ENCODE assay signal across 17 cellular contexts in genomic region chr2:154143105-154143504, GRCh38.
"Had no signal": no experiment of that assay in that cellular context is flagged by ENCODE, and none has a peak within 500 bp of the region (broad histone marks: within the 10 kb centered on the region; RNA-seq: fewer than 3 reads in every experiment).

No MANE protein-coding gene starts in this region.

- H3K27me3 ChIP-seq: ascending aorta, dorsolateral prefrontal cortex, upper lobe of left lung had no signal

- H3K4me1 ChIP-seq: ascending aorta, prostate gland, upper lobe of left lung had no signal

- DNase-seq: activated CD4-positive, CD25-positive, alpha-beta regulatory T cell treated with anti-CD3 and anti-CD28 coated beads, Interleukin-2, amount 50 U/mL, for 72 hours; activated naive CD4-positive, alpha-beta T cell treated with Interleukin-2 at 50 U/mL for 16 hours; activated naive CD8-positive, alpha-beta T cell treated with anti-CD3 and anti-CD28 coated beads, Interleukin-2, amount 50 U/mL, for 24 hours; dorsolateral prefrontal cortex; kidney glomerular epithelial cell; left ventricle myocardium superior; occipital lobe; right cardiac atrium; stimulated activated CD4-positive, alpha-beta T cell treated with anti-CD3 and anti-CD28 coated beads, Interleukin-1b, Interleukin-23, amount 100 ng/mL, for 48 hours; stimulated activated naive CD8-positive, alpha-beta T cell treated with anti-CD3 and anti-CD28 coated beads, Interleukin-15, amount 100 ng/mL, for 72 hours; T-cell; T-helper 9 cell; upper lobe of left lung had no signal

- H3K4me3 ChIP-seq: ascending aorta, dorsolateral prefrontal cortex, prostate gland, upper lobe of left lung had no signal

- H3K9me3 ChIP-seq: ascending aorta, prostate gland, upper lobe of left lung had no signal

- ATAC-seq: activated naive CD8-positive, alpha-beta T cell treated with anti-CD3 and anti-CD28 coated beads, Interleukin-2, amount 50 U/mL, for 24 hours; activated T-helper 17 cell treated with anti-CD3 and anti-CD28 coated beads, Interleukin-2, amount 50 U/mL, for 72 hours; left ventricle myocardium superior; natural killer cell treated with Interleukin-12 subunit alpha and Interleukin-12 subunit beta and Interleukin-15 and Interleukin-18, amount 100 ng/mL, for 72 hours; right cardiac atrium; stimulated activated naive CD8-positive, alpha-beta T cell treated with anti-CD3 and anti-CD28 coated beads, Interleukin-15, amount 100 ng/mL, for 72 hours; T-cell had no signal

- H3K36me3 ChIP-seq: ascending aorta, prostate gland, upper lobe of left lung had no signal

- H3K27ac ChIP-seq: ascending aorta, dorsolateral prefrontal cortex, prostate gland, upper lobe of left lung had no signal
